ENCODE assay signal across 1 cellular context in the genomic region with DNA sequence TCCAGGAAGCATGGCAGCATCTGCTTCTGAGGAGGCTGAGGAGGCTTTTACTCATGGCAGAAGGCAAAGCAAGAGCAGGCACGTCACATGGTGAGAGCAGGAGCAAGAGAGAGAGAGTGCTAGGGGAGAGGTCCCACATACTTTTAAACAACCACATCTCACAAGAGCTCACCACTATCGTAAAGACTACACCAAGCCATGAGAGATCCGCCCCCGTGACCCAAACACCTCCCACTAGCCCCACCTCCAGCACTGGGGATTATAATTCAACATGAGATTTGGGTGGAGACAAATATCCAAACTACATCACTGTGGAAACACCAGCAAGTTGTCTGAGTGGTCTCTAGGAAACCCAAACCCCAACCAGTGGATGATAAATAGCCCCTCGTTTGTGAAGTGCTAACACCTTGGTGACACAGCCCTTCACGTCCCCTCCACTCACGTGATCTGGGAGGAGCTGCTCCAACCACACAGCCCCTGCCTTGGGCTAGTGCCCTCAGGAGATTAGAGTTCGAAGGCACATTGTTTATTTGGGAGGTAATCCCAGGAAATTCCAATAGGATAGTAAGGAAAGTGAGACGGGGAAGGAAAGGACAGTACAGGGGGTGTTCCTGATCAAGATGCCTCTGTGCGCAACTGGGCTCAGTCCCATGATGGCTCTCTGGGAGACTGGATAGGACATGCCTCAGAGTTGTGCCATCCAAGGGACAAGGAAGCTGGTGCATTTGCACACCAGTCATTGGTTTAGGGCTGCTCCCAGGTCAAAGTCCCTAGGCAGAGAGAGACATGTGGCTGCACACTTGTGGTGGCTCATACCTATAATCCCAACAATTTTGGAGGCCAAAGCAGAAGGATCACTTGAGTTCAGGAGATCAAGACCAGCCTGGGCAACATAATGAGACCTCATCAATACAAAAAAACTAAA.
TF ChIP-seq lines count a peak whose summit lies in the region.

No MANE protein-coding gene starts in this region.

TF ChIP-seq in K562, 482 proteins besides CTCF, POLR2A, EP300 and RAD21 (continued from another document):
- TF ChIP-seq, protein P1, sequence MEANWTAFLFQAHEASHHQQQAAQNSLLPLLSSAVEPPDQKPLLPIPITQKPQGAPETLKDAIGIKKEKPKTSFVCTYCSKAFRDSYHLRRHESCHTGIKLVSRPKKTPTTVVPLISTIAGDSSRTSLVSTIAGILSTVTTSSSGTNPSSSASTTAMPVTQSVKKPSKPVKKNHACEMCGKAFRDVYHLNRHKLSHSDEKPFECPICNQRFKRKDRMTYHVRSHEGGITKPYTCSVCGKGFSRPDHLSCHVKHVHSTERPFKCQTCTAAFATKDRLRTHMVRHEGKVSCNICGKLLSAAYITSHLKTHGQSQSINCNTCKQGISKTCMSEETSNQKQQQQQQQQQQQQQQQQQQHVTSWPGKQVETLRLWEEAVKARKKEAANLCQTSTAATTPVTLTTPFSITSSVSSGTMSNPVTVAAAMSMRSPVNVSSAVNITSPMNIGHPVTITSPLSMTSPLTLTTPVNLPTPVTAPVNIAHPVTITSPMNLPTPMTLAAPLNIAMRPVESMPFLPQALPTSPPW (CRISPR knock-in tag; IDR thresholded peaks at IDR 0.05) = 0 out of 2 replicates have a peak, but pooled peaks have one; percentile 11
- TF ChIP-seq KDM4B (IDR thresholded peaks at IDR 0.05; ENCODE audit: borderline replicate concordance in 2 of 2, low read depth in 1 of 2) = no peak
- TF ChIP-seq BHLHE40 (IDR thresholded peaks at IDR 0.05; ENCODE audit: low read length) = peak; percentile 61; the same call in 1 of the 2 replicates
- TF ChIP-seq, protein P2, sequence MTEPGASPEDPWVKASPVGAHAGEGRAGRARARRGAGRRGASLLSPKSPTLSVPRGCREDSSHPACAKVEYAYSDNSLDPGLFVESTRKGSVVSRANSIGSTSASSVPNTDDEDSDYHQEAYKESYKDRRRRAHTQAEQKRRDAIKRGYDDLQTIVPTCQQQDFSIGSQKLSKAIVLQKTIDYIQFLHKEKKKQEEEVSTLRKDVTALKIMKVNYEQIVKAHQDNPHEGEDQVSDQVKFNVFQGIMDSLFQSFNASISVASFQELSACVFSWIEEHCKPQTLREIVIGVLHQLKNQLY (CRISPR knock-in tag; conservative IDR thresholded peaks at IDR 0.05) = no peak
- TF ChIP-seq CCNT2 (IDR thresholded peaks at IDR 0.05; ENCODE audit: borderline replicate concordance, extremely low read depth, insufficient read length, low read depth, low read length) = no peak
- no peak for TF ChIP-seq RBM22 (IDR thresholded peaks at IDR 0.05; ENCODE audit: low read depth, low read length, poor library complexity, severe bottlenecking)
- TF ChIP-seq, protein P3, sequence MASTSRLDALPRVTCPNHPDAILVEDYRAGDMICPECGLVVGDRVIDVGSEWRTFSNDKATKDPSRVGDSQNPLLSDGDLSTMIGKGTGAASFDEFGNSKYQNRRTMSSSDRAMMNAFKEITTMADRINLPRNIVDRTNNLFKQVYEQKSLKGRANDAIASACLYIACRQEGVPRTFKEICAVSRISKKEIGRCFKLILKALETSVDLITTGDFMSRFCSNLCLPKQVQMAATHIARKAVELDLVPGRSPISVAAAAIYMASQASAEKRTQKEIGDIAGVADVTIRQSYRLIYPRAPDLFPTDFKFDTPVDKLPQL (IDR thresholded peaks at IDR 0.05; ENCODE audit: extremely low read depth, insufficient read length) = peak; percentile 42
- TF ChIP-seq ZNF184 (CRISPR knock-in tag; IDR thresholded peaks at IDR 0.05) = no peak
- TF ChIP-seq CBX2 (IDR thresholded peaks at IDR 0.05; ENCODE audit: insufficient read depth, low read length, poor library complexity, severe bottlenecking) = no peak
- TF ChIP-seq, protein P4, sequence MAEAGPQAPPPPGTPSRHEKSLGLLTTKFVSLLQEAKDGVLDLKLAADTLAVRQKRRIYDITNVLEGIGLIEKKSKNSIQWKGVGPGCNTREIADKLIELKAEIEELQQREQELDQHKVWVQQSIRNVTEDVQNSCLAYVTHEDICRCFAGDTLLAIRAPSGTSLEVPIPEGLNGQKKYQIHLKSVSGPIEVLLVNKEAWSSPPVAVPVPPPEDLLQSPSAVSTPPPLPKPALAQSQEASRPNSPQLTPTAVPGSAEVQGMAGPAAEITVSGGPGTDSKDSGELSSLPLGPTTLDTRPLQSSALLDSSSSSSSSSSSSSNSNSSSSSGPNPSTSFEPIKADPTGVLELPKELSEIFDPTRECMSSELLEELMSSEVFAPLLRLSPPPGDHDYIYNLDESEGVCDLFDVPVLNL (CRISPR knock-in tag; IDR thresholded peaks at IDR 0.05; ENCODE audit: low read depth) = no peak
- TF ChIP-seq, protein P5, sequence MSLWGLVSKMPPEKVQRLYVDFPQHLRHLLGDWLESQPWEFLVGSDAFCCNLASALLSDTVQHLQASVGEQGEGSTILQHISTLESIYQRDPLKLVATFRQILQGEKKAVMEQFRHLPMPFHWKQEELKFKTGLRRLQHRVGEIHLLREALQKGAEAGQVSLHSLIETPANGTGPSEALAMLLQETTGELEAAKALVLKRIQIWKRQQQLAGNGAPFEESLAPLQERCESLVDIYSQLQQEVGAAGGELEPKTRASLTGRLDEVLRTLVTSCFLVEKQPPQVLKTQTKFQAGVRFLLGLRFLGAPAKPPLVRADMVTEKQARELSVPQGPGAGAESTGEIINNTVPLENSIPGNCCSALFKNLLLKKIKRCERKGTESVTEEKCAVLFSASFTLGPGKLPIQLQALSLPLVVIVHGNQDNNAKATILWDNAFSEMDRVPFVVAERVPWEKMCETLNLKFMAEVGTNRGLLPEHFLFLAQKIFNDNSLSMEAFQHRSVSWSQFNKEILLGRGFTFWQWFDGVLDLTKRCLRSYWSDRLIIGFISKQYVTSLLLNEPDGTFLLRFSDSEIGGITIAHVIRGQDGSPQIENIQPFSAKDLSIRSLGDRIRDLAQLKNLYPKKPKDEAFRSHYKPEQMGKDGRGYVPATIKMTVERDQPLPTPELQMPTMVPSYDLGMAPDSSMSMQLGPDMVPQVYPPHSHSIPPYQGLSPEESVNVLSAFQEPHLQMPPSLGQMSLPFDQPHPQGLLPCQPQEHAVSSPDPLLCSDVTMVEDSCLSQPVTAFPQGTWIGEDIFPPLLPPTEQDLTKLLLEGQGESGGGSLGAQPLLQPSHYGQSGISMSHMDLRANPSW (CRISPR knock-in tag; IDR thresholded peaks at IDR 0.05) = no peak
- 0 out of 2 replicates have a peak, but pooled peaks have one; percentile 12 for TF ChIP-seq ZNF76 (CRISPR knock-in tag; IDR thresholded peaks at IDR 0.05; ENCODE audit: borderline replicate concordance)
- TF ChIP-seq NR2F6 (CRISPR knock-in tag; IDR thresholded peaks at IDR 0.05) = no peak
- TF ChIP-seq ZNF764 (CRISPR knock-in tag; IDR thresholded peaks at IDR 0.05; ENCODE audit: low read depth) = no peak
- TF ChIP-seq, protein P6, sequence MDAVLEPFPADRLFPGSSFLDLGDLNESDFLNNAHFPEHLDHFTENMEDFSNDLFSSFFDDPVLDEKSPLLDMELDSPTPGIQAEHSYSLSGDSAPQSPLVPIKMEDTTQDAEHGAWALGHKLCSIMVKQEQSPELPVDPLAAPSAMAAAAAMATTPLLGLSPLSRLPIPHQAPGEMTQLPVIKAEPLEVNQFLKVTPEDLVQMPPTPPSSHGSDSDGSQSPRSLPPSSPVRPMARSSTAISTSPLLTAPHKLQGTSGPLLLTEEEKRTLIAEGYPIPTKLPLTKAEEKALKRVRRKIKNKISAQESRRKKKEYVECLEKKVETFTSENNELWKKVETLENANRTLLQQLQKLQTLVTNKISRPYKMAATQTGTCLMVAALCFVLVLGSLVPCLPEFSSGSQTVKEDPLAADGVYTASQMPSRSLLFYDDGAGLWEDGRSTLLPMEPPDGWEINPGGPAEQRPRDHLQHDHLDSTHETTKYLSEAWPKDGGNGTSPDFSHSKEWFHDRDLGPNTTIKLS (IDR thresholded peaks at IDR 0.05; ENCODE audit: borderline replicate concordance, low read depth) = no peak
- TF ChIP-seq ZNF217 (CRISPR knock-in tag; IDR thresholded peaks at IDR 0.05) = no peak
- no peak for TF ChIP-seq ZNF146 (CRISPR knock-in tag; IDR thresholded peaks at IDR 0.05; ENCODE audit: unreplicated experiment)
- TF ChIP-seq NCOA2 (IDR thresholded peaks at IDR 0.05; ENCODE audit: partially characterized antibody in 2 of 2) = no peak
- peak; percentile 41 for TF ChIP-seq TBP (optimal IDR thresholded peaks at IDR 0.05; ENCODE audit: low read depth, low read length)
- no peak for TF ChIP-seq ZNF589 (CRISPR knock-in tag; IDR thresholded peaks at IDR 0.05; ENCODE audit: low read depth)
- no peak for TF ChIP-seq COPS2 (conservative IDR thresholded peaks at IDR 0.05)
- no peak for TF ChIP-seq ZNF408 (CRISPR knock-in tag; IDR thresholded peaks at IDR 0.05; ENCODE audit: low read depth)
- TF ChIP-seq TEAD4 (IDR thresholded peaks at IDR 0.05; ENCODE audit: low read length) = no peak
- no peak for TF ChIP-seq TEAD4 (CRISPR knock-in tag; IDR thresholded peaks at IDR 0.05; ENCODE audit: borderline replicate concordance)
- TF ChIP-seq KDM2B (CRISPR knock-in tag; IDR thresholded peaks at IDR 0.05) = no peak
- no peak for TF ChIP-seq TCFL5 (CRISPR knock-in tag; conservative IDR thresholded peaks at IDR 0.05)
